Comparison of ENCODE assay signal across 7 cellular contexts in the genomic region with DNA sequence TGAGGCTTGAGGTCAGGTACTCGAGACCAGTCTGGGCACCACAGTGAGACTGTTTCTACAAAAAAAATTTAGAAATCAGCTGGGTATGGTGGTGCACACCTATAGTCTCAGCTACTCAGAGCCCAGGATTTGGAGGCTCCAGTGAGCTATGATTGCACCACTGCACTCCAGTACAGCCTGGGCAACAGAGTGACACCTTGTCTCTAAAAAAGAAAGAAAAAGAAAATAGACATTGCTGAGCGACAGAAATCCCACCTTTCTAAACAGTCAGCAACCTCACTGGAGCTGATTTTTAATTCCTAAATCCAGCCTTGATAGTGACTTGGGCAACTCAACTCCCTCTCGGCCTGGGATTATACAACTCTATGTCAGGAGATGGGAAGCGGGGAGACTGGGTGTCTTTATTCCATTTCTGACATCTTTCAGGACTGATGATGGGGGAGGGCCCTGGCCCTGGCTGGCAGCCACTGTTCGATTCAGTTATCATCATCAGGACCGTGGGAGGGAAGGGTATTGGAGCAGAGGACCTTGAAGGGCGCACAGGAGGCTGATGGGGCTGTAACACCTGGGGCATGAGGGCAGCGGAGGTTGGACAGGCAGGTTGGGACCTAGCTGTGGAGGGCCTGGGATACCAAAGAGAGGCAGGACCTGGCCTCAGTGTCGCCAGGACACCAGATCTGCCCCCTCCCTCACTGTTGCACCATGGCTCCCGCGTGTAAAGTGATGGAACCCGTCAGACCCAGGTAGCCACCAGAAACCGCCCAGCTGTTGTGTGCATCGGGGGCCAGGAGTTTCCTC. TPM values are rescaled to one million over a fixed set of nuclear protein-coding genes. Genes with fewer than 3 reads are reported as not detected.
DNase-seq lines count a peak whose midpoint lies in the region; ATAC-seq and TF ChIP-seq lines count a peak whose summit lies in the region.

No MANE protein-coding gene starts in this region.

- H3K4me1 ChIP-seq in HUES48 (ENCODE audit: control insufficient read depth, insufficient read depth, low read length) (peaks cover 13% of the 10 kb centered on the region), iPS-20b (ENCODE audit: insufficient read depth, low read length) (peaks cover 8% of the 10 kb centered on the region; the same call in 1 of the 2 replicates), stomach (peaks cover 15 to 30% (median 25%) of the 10 kb centered on the region in 4 donors)

- peak overlapping the region; percentile 95 for H3K4me3 Mint-ChIP-seq in activated naive CD4-positive, alpha-beta T cell treated with anti-CD3 and anti-CD28 coated beads, Interleukin-2, amount 50 U/mL, for 24 hours

- no peak for ATAC-seq in GM18498 (IDR thresholded peaks at IDR 0.05; ENCODE audit: unreplicated experiment)

- peak overlapping the region; percentile 96 for H3K27ac Mint-ChIP-seq in activated naive CD4-positive, alpha-beta T cell treated with anti-CD3 and anti-CD28 coated beads, Interleukin-2, amount 50 U/mL, for 24 hours

- H3K9ac ChIP-seq in HUES48 (ENCODE audit: low read depth, low read length) (peak overlapping the region; percentile 24; the same call in 1 of the 2 replicates), iPS-20b (ENCODE audit: low read depth, low read length) (peak overlapping the region; percentile 93; the same call in 1 of the 2 replicates)

- no peak for TF ChIP-seq POLR2A in stomach (IDR thresholded peaks at IDR 0.05)

- TF ChIP-seq CTCF in stomach (IDR thresholded peaks at IDR 0.05): no peak

- H3K4me3 ChIP-seq in HUES48 (ENCODE audit: low read depth, low read length) (peak overlapping the region; percentile 45), iPS-20b (ENCODE audit: low read length) (peak overlapping the region; percentile 70), stomach (peak overlapping the region; percentile 59 to 80 (median 77))

- H3K27me3 Mint-ChIP-seq in activated naive CD4-positive, alpha-beta T cell treated with anti-CD3 and anti-CD28 coated beads, Interleukin-2, amount 50 U/mL, for 24 hours: no peaks in the 10 kb centered on the region

- 53 to 58% (median 56%) methylated on average over 14 of the region's 14 CpGs for WGBS in stomach, 5 donors

- no peaks in the 10 kb centered on the region for H3K9me3 ChIP-seq in HUES48 (ENCODE audit: control insufficient read depth, insufficient read depth, low read length)
- H3K9me3 ChIP-seq in iPS-20b (ENCODE audit: insufficient read depth, low read depth, low read length): no peaks in the 10 kb centered on the region
- H3K9me3 ChIP-seq in stomach: no peaks in the 10 kb centered on the region

- H3K36me3 Mint-ChIP-seq in activated naive CD4-positive, alpha-beta T cell treated with anti-CD3 and anti-CD28 coated beads, Interleukin-2, amount 50 U/mL, for 24 hours: no peaks in the 10 kb centered on the region

- H3K36me3 ChIP-seq in HUES48 (ENCODE audit: control insufficient read depth, insufficient read depth, low read length) (no peaks in the 10 kb centered on the region; the same call in 1 of the 2 replicates), iPS-20b (ENCODE audit: insufficient read depth, low read depth, low read length) (peaks cover 5% of the 10 kb centered on the region), stomach (peaks cover 0 to 4% (median under 1%) of the 10 kb centered on the region in 4 donors)

- H3K27me3 ChIP-seq in HUES48 (ENCODE audit: control insufficient read depth, insufficient read depth, low read length): no peaks in the 10 kb centered on the region
- H3K27me3 ChIP-seq in iPS-20b (ENCODE audit: insufficient read depth, low read length): no peaks in the 10 kb centered on the region
- H3K27me3 ChIP-seq in stomach: no peaks in the 10 kb centered on the region

- H3K9me3 Mint-ChIP-seq in activated naive CD4-positive, alpha-beta T cell treated with anti-CD3 and anti-CD28 coated beads, Interleukin-2, amount 50 U/mL, for 24 hours: no peaks in the 10 kb centered on the region

- H3K4me1 Mint-ChIP-seq in activated naive CD4-positive, alpha-beta T cell treated with anti-CD3 and anti-CD28 coated beads, Interleukin-2, amount 50 U/mL, for 24 hours: peaks cover 26% of the 10 kb centered on the region

- DNase-seq in stomach (no peak), NCI-H1930 (lab: John Stamatoyannopoulos, UW) (no peak)
- DNase-seq in NK-92 treated with Interleukin-12 subunit alpha and Interleukin-12 subunit beta, amount 100 ng/mL, for 24 hours (lab: John Stamatoyannopoulos, UW): no peak

- intact Hi-C loops in stomach (cut with DNase I; ENCODE audit: low total_unique reads): no loop called here

- TF ChIP-seq EP300 in stomach (IDR thresholded peaks at IDR 0.05): no peak

- H3K27ac ChIP-seq in HUES48 (ENCODE audit: low read depth, low read length) (peak overlapping the region; percentile 78), iPS-20b (ENCODE audit: low read length) (peak overlapping the region; percentile 96), stomach (peak overlapping the region; percentile 92 to 99 (median 97))

RNA-seq across cellular contexts. Expression of gene HSPB1, which starts 14.7 kb away (rescaled TPM):
- total RNA-seq in stomach: 1,000 to 10,000 TPM in 1 of 5 donors, 100 to 1,000 TPM in 3, 10 to 100 TPM in 1; 21.8 to 2,022 (median 373) TPM
- polyA plus RNA-seq in stomach: 1,000 to 10,000 TPM in 1 of 3 donors, 100 to 1,000 TPM in 2; 320 to 2,297 (median 486) TPM

RNA-seq across cellular contexts. Expression of gene YWHAG, which starts 41.6 kb away (rescaled TPM):
- total RNA-seq in stomach: 10 to 100 TPM; 28.6 to 64.6 (median 56.2) TPM
- polyA plus RNA-seq in stomach: 10 to 100 TPM; 26.7 to 42.5 (median 41.2) TPM
